ENCODE assay signal across 8 cellular contexts in genomic region chr18:11980555-11981382, GRCh38. TPM values are rescaled to one million over a fixed set of nuclear protein-coding genes. Genes with fewer than 3 reads are reported as not detected.
DNase-seq lines count a peak whose midpoint lies in the region; ATAC-seq and TF ChIP-seq lines count a peak whose summit lies in the region.

No MANE protein-coding gene starts in this region.

- H3K9me3 ChIP-seq in BE2C, result no peaks in the 10 kb centered on the region
- H3K9me3 ChIP-seq in colonic mucosa, result no peaks in the 10 kb centered on the region

- H3K36me3 ChIP-seq in BE2C, result no peaks in the 10 kb centered on the region
- no peaks in the 10 kb centered on the region for H3K36me3 ChIP-seq in colonic mucosa

- H3K27me3 ChIP-seq in BE2C (peaks cover 11% of the 10 kb centered on the region), colonic mucosa (no peaks in the 10 kb centered on the region)

- ATAC-seq in HG03432 (IDR thresholded peaks at IDR 0.05; ENCODE audit: unreplicated experiment), result peak; percentile 90
- ATAC-seq in left colon, result peak; percentile 81

- H3K4me1 ChIP-seq in BE2C (no peaks in the 10 kb centered on the region), colonic mucosa (peaks cover 9% of the 10 kb centered on the region)

- H3K9ac ChIP-seq in colonic mucosa (ENCODE audit: low read depth in 2 of 2, low read length in 2 of 2), result peak overlapping the region; percentile 77 to 90

- TF ChIP-seq POLR2A in GM19193 (IDR thresholded peaks at IDR 0.05; ENCODE audit: extremely low read depth, insufficient read depth, insufficient read length), result peak; percentile 46

- peak overlapping the region; percentile 97 for H3K27ac ChIP-seq in colonic mucosa

- DNase-seq in BE2C, result peak; percentile 95
- peak; percentile 95 for DNase-seq in NCI-H510A (lab: John Stamatoyannopoulos, UW)
- DNase-seq in activated CD4-positive, alpha-beta T cell treated with anti-CD3 and anti-CD28 coated beads for 48 hours, result peak; percentile 99
- DNase-seq in colonic mucosa, result peak; percentile 99
- peak; percentile 99 to 100 for DNase-seq in left colon
- peak; percentile 90 to 94 for DNase-seq in stimulated activated CD4-positive, alpha-beta T cell treated with anti-CD3 and anti-CD28 coated beads, Interleukin-1b, Interleukin-23, amount 100 ng/mL, for 4 hours (ENCODE audit: low read depth in 2 of 2)

- H3K4me3 ChIP-seq in BE2C (ENCODE audit: low read depth, low read length) (peak overlapping the region; percentile 56), colonic mucosa (peak overlapping the region; percentile 95)

- TF ChIP-seq CTCF in BE2C (IDR thresholded peaks at IDR 0.05; ENCODE audit: low read depth, low read length), result no peak
- TF ChIP-seq CTCF in colonic mucosa (IDR thresholded peaks at IDR 0.05), result no peak

- intact Hi-C loops in colonic mucosa (cut with DNase I), result no loop called here
- intact Hi-C loops in left colon (cut with DNase I, micrococcal nuclease), result no loop called here

RNA-seq across cellular contexts. Expression of gene IMPA2, which starts 0.5 kb away (rescaled TPM):
- 1.2 TPM for polyA plus RNA-seq in BE2C (2012; ENCODE audit: insufficient read depth, insufficient read length, low read depth)
- total RNA-seq in colonic mucosa (100 to 1,000 TPM; 150 to 201 TPM), left colon (100 to 1,000 TPM; 114 to 135 TPM)

Comparison
In these comparisons a context has a peak if more than half of its experiments do, and no peak if none do; other contexts are left out.
1. Peak in every context shown above with its lines: DNase-seq, ATAC-seq, H3K4me3 ChIP-seq and H3K27ac ChIP-seq.